ENCODE assay signal across 22 cellular contexts in genomic region chr1:57845041-57845440, GRCh38.
DNase-seq lines count a peak whose midpoint lies in the region; ATAC-seq and TF ChIP-seq lines count a peak whose summit lies in the region.
"Had no signal": no experiment of that assay in that cellular context is flagged by ENCODE, and none has a peak within 500 bp of the region (broad histone marks: within the 10 kb centered on the region; RNA-seq: fewer than 3 reads in every experiment).

No MANE protein-coding gene starts in this region.

- H3K36me3 ChIP-seq in breast epithelium (no peaks in the 10 kb centered on the region), smooth muscle cell (ENCODE audit: low read depth) (no peaks in the 10 kb centered on the region)
- H3K36me3 ChIP-seq: left ventricle myocardium inferior, SJCRH30 had no signal

- no peaks in the 10 kb centered on the region for H3K9me3 Mint-ChIP-seq in MCF 10A (ENCODE audit: unreplicated experiment)

- H2AFZ ChIP-seq in smooth muscle cell (ENCODE audit: low read depth) = no peak overlapping the region

- peak; percentile 25 for DNase-seq in MCF 10A (ENCODE audit: unreplicated experiment)
- no peak for DNase-seq in breast epithelium (ENCODE audit: low spot score in 2 of 2)
- peak; percentile 42 for DNase-seq in fibroblast of pulmonary artery (ENCODE audit: low read depth)
- no peak for DNase-seq in smooth muscle cell (lab: John Stamatoyannopoulos, UW; ENCODE audit: unreplicated experiment)
- DNase-seq in cerebellar nuclear complex (lab: John Stamatoyannopoulos, UW) = no peak
- no peak for DNase-seq in T1000 (lab: John Stamatoyannopoulos, UW)
- DNase-seq: activated CD4-positive, alpha-beta memory T cell treated with anti-CD3 and anti-CD28 coated beads, Interleukin-2, amount 10 ng/mL, durations not matched to agents 7 days and 5 days; activated naive CD4-positive, alpha-beta T cell treated with anti-CD3 and anti-CD28 coated beads, Interleukin-2, amount 50 U/mL, for 16 hours; activated T-cell treated with anti-CD3 and anti-CD28 coated beads, Interleukin-2, amount 50 U/mL, for 4 hours; body of pancreas; left ventricle myocardium inferior; NCI-H2081; NCI-H526; SJCRH30; stimulated activated CD4-positive, alpha-beta T cell treated with anti-CD3 and anti-CD28 coated beads, Interleukin-15, amount 100 ng/mL, for 24 hours; T-helper 17 cell had no signal

- H3K79me2 ChIP-seq in smooth muscle cell (ENCODE audit: low read depth) = no peaks in the 10 kb centered on the region

- peaks cover 26% of the 10 kb centered on the region for H3K4me1 Mint-ChIP-seq in MCF 10A (ENCODE audit: insufficient read depth, unreplicated experiment)
- H3K4me1 Mint-ChIP-seq: activated CD4-positive, alpha-beta memory T cell treated with anti-CD3 and anti-CD28 coated beads, Interleukin-2, amount 10 ng/mL, durations not matched to agents 7 days and 5 days; T-helper 17 cell had no signal

- H3K4me1 ChIP-seq in breast epithelium = no peaks in the 10 kb centered on the region
- H3K4me1 ChIP-seq in smooth muscle cell (ENCODE audit: low read depth) = no peaks in the 10 kb centered on the region
- H3K4me1 ChIP-seq: A549, body of pancreas, left ventricle myocardium inferior, SJCRH30 had no signal

- H3K4me3 ChIP-seq in breast epithelium (no peak overlapping the region), fibroblast of pulmonary artery (replicated peaks; ENCODE audit: low read depth, low read length) (no peak overlapping the region), smooth muscle cell (no peak overlapping the region)
- H3K4me3 ChIP-seq: A549, body of pancreas, left ventricle myocardium inferior, SJCRH30 had no signal

- H3K4me2 ChIP-seq in smooth muscle cell = no peak overlapping the region
- H3K4me2 ChIP-seq: A549 had no signal

- no peaks in the 10 kb centered on the region for H3K27me3 Mint-ChIP-seq in MCF 10A (ENCODE audit: insufficient read depth, unreplicated experiment)
- H3K27me3 Mint-ChIP-seq: activated CD4-positive, alpha-beta memory T cell treated with anti-CD3 and anti-CD28 coated beads, Interleukin-2, amount 10 ng/mL, durations not matched to agents 7 days and 5 days; dendritic cell treated with granulocyte-macrophage colony-stimulating factor and Interleukin-4, amounts not matched to agents 40 ng/mL and 50 ng/mL, for 4 days; T-helper 17 cell had no signal

- peak; percentile 41 for ATAC-seq in SK-N-SH treated with all-trans-retinoic acid at 6 μM for 48 hours
- ATAC-seq in GM21423 (IDR thresholded peaks at IDR 0.05; ENCODE audit: unreplicated experiment) = no peak
- ATAC-seq: A549; activated T-cell treated with anti-CD3 and anti-CD28 coated beads, Interleukin-2, amount 50 U/mL, for 4 hours; body of pancreas; HCT116; T-helper 17 cell had no signal

- intact Hi-C loops in MCF 10A (cut with micrococcal nuclease) (no loop called here), breast epithelium (cut with DNase I; ENCODE audit: low total_unique reads) (no loop called here)

- H3K27ac ChIP-seq in breast epithelium = no peak overlapping the region
- peak overlapping the region; percentile 13 for H3K27ac ChIP-seq in smooth muscle cell (ENCODE audit: low read depth)
- H3K27ac ChIP-seq: A549, body of pancreas, C4-2B, left ventricle myocardium inferior, SJCRH30 had no signal

- H3K27me3 ChIP-seq in breast epithelium (no peaks in the 10 kb centered on the region), smooth muscle cell (ENCODE audit: low read depth) (no peaks in the 10 kb centered on the region)
- H3K27me3 ChIP-seq: body of pancreas, SJCRH30 had no signal

- no peak for TF ChIP-seq POLR2A in breast epithelium (IDR thresholded peaks at IDR 0.05)

- POLR2A ChIA-PET in MCF 10A (lab: Yijun Ruan, JAX) = no interaction called here

- BruUV-seq in MCF 10A (replicated peaks; lab: Mats Ljungman, UMichigan) = no TSS peak

- no peaks in the 10 kb centered on the region for H4K20me1 ChIP-seq in smooth muscle cell (ENCODE audit: low read depth)

- no peaks in the 10 kb centered on the region for H3F3A ChIP-seq in smooth muscle cell (ENCODE audit: low read depth)

- no peak overlapping the region for H3K4me3 Mint-ChIP-seq in MCF 10A (ENCODE audit: unreplicated experiment)
- H3K4me3 Mint-ChIP-seq: activated CD4-positive, alpha-beta memory T cell treated with anti-CD3 and anti-CD28 coated beads, Interleukin-2, amount 10 ng/mL, durations not matched to agents 7 days and 5 days; activated T-cell treated with anti-CD3 and anti-CD28 coated beads, Interleukin-2, amount 50 U/mL, for 4 hours; dendritic cell treated with granulocyte-macrophage colony-stimulating factor and Interleukin-4, amounts not matched to agents 40 ng/mL and 50 ng/mL, for 4 days; T-helper 17 cell had no signal

- H3K36me3 Mint-ChIP-seq in MCF 10A (ENCODE audit: insufficient read depth, unreplicated experiment) = no peaks in the 10 kb centered on the region

- 49% methylated on average over 1 of the region's 1 CpG for WGBS in smooth muscle cell (ENCODE audit: low lambda C conversion rate)

- TF ChIP-seq CTCF in MCF 10A (IDR thresholded peaks at IDR 0.05; ENCODE audit: unreplicated experiment) = no peak
- no peak for TF ChIP-seq CTCF in breast epithelium (IDR thresholded peaks at IDR 0.05)
- TF ChIP-seq CTCF in fibroblast of pulmonary artery (IDR thresholded peaks at IDR 0.05; ENCODE audit: low read length, missing control alignments) = no peak
- TF ChIP-seq CTCF in smooth muscle cell (IDR thresholded peaks at IDR 0.05; ENCODE audit: borderline replicate concordance, insufficient read depth, poor library complexity, severe bottlenecking) = no peak

- CTCF ChIA-PET in MCF 10A (lab: Yijun Ruan, JAX) = interaction anchor here (0.7 to 0.9 kb wide), 3 partner anchors 16 to 199 kb away, joined by 3 read pairs; no protein-coding TSS in a partner anchor

- H3K9ac ChIP-seq in smooth muscle cell (ENCODE audit: low read depth) = no peak overlapping the region

- H3K27ac Mint-ChIP-seq in MCF 10A (ENCODE audit: low read depth, unreplicated experiment) = no peak overlapping the region
- H3K27ac Mint-ChIP-seq: activated CD4-positive, alpha-beta memory T cell treated with anti-CD3 and anti-CD28 coated beads, Interleukin-2, amount 10 ng/mL, durations not matched to agents 7 days and 5 days; dendritic cell treated with granulocyte-macrophage colony-stimulating factor and Interleukin-4, amounts not matched to agents 40 ng/mL and 50 ng/mL, for 4 days; T-helper 17 cell had no signal

- peaks cover 12 to 13% of the 10 kb centered on the region in 2 donors for H3K9me3 ChIP-seq in breast epithelium
- H3K9me3 ChIP-seq in smooth muscle cell (replicated peaks; ENCODE audit: low read depth) = no peaks in the 10 kb centered on the region
- H3K9me3 ChIP-seq: A549, SJCRH30 had no signal

TF ChIP-seq in SK-N-SH treated with all-trans-retinoic acid at 6 μM for 48 hours, 23 proteins besides CTCF, POLR2A, EP300 and RAD21 (continues in another document):
- TF ChIP-seq, protein P1, sequence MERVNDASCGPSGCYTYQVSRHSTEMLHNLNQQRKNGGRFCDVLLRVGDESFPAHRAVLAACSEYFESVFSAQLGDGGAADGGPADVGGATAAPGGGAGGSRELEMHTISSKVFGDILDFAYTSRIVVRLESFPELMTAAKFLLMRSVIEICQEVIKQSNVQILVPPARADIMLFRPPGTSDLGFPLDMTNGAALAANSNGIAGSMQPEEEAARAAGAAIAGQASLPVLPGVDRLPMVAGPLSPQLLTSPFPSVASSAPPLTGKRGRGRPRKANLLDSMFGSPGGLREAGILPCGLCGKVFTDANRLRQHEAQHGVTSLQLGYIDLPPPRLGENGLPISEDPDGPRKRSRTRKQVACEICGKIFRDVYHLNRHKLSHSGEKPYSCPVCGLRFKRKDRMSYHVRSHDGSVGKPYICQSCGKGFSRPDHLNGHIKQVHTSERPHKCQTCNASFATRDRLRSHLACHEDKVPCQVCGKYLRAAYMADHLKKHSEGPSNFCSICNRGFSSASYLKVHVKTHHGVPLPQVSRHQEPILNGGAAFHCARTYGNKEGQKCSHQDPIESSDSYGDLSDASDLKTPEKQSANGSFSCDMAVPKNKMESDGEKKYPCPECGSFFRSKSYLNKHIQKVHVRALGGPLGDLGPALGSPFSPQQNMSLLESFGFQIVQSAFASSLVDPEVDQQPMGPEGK (CRISPR knock-in tag; IDR thresholded peaks at IDR 0.05; ENCODE audit: borderline replicate concordance) = no peak
- TF ChIP-seq CSDC2 (CRISPR knock-in tag; IDR thresholded peaks at IDR 0.05) = no peak
- TF ChIP-seq ZFP30 (CRISPR knock-in tag; IDR thresholded peaks at IDR 0.05) = no peak
- no peak for TF ChIP-seq PPARA (CRISPR knock-in tag; IDR thresholded peaks at IDR 0.05; ENCODE audit: borderline replicate concordance)
- TF ChIP-seq, protein P2, sequence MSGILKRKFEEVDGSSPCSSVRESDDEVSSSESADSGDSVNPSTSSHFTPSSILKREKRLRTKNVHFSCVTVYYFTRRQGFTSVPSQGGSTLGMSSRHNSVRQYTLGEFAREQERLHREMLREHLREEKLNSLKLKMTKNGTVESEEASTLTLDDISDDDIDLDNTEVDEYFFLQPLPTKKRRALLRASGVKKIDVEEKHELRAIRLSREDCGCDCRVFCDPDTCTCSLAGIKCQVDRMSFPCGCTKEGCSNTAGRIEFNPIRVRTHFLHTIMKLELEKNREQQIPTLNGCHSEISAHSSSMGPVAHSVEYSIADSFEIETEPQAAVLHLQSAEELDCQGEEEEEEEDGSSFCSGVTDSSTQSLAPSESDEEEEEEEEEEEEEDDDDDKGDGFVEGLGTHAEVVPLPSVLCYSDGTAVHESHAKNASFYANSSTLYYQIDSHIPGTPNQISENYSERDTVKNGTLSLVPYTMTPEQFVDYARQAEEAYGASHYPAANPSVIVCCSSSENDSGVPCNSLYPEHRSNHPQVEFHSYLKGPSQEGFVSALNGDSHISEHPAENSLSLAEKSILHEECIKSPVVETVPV (CRISPR knock-in tag; IDR thresholded peaks at IDR 0.05) = no peak
- no peak for TF ChIP-seq ZC3H10 (CRISPR knock-in tag; IDR thresholded peaks at IDR 0.05)
- no peak for TF ChIP-seq OSR1 (CRISPR knock-in tag; IDR thresholded peaks at IDR 0.05)
- TF ChIP-seq ISL1 (CRISPR knock-in tag; IDR thresholded peaks at IDR 0.05) = no peak
- no peak for TF ChIP-seq GLIS3 (CRISPR knock-in tag; IDR thresholded peaks at IDR 0.05)
- no peak for TF ChIP-seq SNAI2 (CRISPR knock-in tag; IDR thresholded peaks at IDR 0.05)
- TF ChIP-seq CREB5 (CRISPR knock-in tag; IDR thresholded peaks at IDR 0.05; ENCODE audit: low read depth) = no peak

Comparison
In these comparisons a context has a peak if more than half of its experiments do, and no peak if none do; other contexts are left out.
1. DNase-seq: peak in MCF 10A (single experiment) and fibroblast of pulmonary artery (single experiment); none in breast epithelium (0 of 2), smooth muscle cell (single experiment), cerebellar nuclear complex (0 of 2) and T1000 (single experiment).